In genomic region chr20:17961600-17961965, GRCh38 we compare ENCODE assay signal across 8 cellular contexts. TPM values are rescaled to one million over a fixed set of nuclear protein-coding genes. Genes with fewer than 3 reads are reported as not detected.
DNase-seq lines count a peak whose midpoint lies in the region; ATAC-seq, FAIRE-seq and TF ChIP-seq lines count a peak whose summit lies in the region.
"Had no signal": no experiment of that assay in that cellular context is flagged by ENCODE, and none has a peak within 500 bp of the region (broad histone marks: within the 10 kb centered on the region; RNA-seq: fewer than 3 reads in every experiment).

No MANE protein-coding gene starts in this region.

- CTCF ChIA-PET in HCT116 (lab: Charles Lee): no interaction called here

- H3K27me3 Mint-ChIP-seq in T-helper 17 cell: no peaks in the 10 kb centered on the region

- H3K36me3 ChIP-seq in HCT116 (ENCODE audit: control insufficient read depth in 1 of 2, insufficient read depth in 2 of 2, low read length in 2 of 2): peaks cover 6 to 37% of the 10 kb centered on the region in 2 experiments
- no peaks in the 10 kb centered on the region for H3K36me3 ChIP-seq in fibroblast of lung (ENCODE audit: control insufficient read depth, insufficient read depth, low read length)
- no peaks in the 10 kb centered on the region for H3K36me3 ChIP-seq in small intestine (ENCODE audit: control insufficient read depth in 2 of 2, insufficient read depth in 2 of 2, low read length in 2 of 2)

- H3K4me1 Mint-ChIP-seq in T-helper 17 cell: peaks cover 66% of the 10 kb centered on the region

- peak overlapping the region; percentile 97 for H3K27ac Mint-ChIP-seq in T-helper 17 cell

- BruUV-seq in HCT116 (replicated peaks; lab: Mats Ljungman, UMichigan): no TSS peak

- peak overlapping the region; percentile 71 for H3K4me3 Mint-ChIP-seq in T-helper 17 cell

- no peak overlapping the region for H3K4me3 ChIP-seq in HCT116 (replicated peaks in 1 of 2; ENCODE audit: low read depth in 1 of 2, low read length in 2 of 2)
- H3K4me3 ChIP-seq in fibroblast of lung (replicated peaks in 1 of 4; ENCODE audit: control extremely low read depth in 1 of 4, insufficient read depth in 1 of 4, low read depth in 3 of 4, low read length in 4 of 4): peak overlapping the region in 2 of 4 experiments; percentile 30 to 41
- no peak overlapping the region for H3K4me3 ChIP-seq in small intestine (ENCODE audit: low read depth in 1 of 2, low read length in 2 of 2)

- H3K27me3 ChIP-seq in HCT116 (ENCODE audit: insufficient read depth, low read length) (no peaks in the 10 kb centered on the region), fibroblast of lung (ENCODE audit: control insufficient read depth, insufficient read depth, low read length) (no peaks in the 10 kb centered on the region), small intestine (ENCODE audit: control insufficient read depth in 2 of 2, insufficient read depth in 2 of 2, low read length in 2 of 2) (no peaks in the 10 kb centered on the region)

- no peak for FAIRE-seq in small intestine (lab: Jason Lieb, UNC)

- H3K27ac ChIP-seq in HCT116 (ENCODE audit: low read depth, low read length) (no peak overlapping the region), fibroblast of lung (ENCODE audit: insufficient read depth, low read length) (peak overlapping the region; percentile 41), small intestine (ENCODE audit: low read depth in 1 of 2, low read length in 1 of 2) (peak overlapping the region; percentile 32 to 41)

- H3K9me3 ChIP-seq in HCT116 (ENCODE audit: control insufficient read depth in 1 of 2, insufficient read depth in 1 of 2, low read depth in 1 of 2, low read length in 2 of 2) (no peaks in the 10 kb centered on the region), T-helper 17 cell (ENCODE audit: control insufficient read depth, low read length, poor library complexity, severe bottlenecking) (no peaks in the 10 kb centered on the region), fibroblast of lung (ENCODE audit: control insufficient read depth, insufficient read depth, low read depth, low read length) (no peaks in the 10 kb centered on the region), small intestine (ENCODE audit: control insufficient read depth, low read depth) (no peaks in the 10 kb centered on the region)

- H4K20me1 ChIP-seq in HCT116 (ENCODE audit: insufficient read depth): peaks cover 70% of the 10 kb centered on the region; the same call in 1 of the 2 replicates
- peaks cover 2% of the 10 kb centered on the region for H4K20me1 ChIP-seq in fibroblast of lung (ENCODE audit: control insufficient read depth, extremely low read depth, insufficient read depth, low read length)

- RAD21 ChIA-PET in HCT116 (lab: Charles Lee; ENCODE audit: low non-redundant PET in 1 of 2, low total read pairs in 2 of 2, uncharacterized antibody in 2 of 2, unreplicated experiment in 2 of 2): no interaction called here

- TF ChIP-seq POLR2A in HCT116 (IDR thresholded peaks at IDR 0.05; ENCODE audit: borderline replicate concordance, extremely low read depth, insufficient read depth, insufficient read length): no peak

- WGBS in small intestine, 3 donors: 3 to 36% (median 16%) methylated on average over 1 of the region's 1 CpG

- peaks cover 16 to 57% of the 10 kb centered on the region in 2 experiments for H3K4me1 ChIP-seq in HCT116 (ENCODE audit: control insufficient read depth in 1 of 2, insufficient read depth in 2 of 2, low read length in 2 of 2)
- peaks cover 29% of the 10 kb centered on the region for H3K4me1 ChIP-seq in fibroblast of lung (ENCODE audit: control insufficient read depth, extremely low read depth, insufficient read depth, low read length)
- peaks cover 21 to 38% of the 10 kb centered on the region in 2 donors for H3K4me1 ChIP-seq in small intestine (ENCODE audit: control insufficient read depth in 2 of 2, insufficient read depth in 1 of 2, low read depth in 1 of 2, low read length in 1 of 2)

- H2AFZ ChIP-seq in HCT116 (ENCODE audit: low read depth, low read length, poor library complexity, severe bottlenecking) (no peak overlapping the region), fibroblast of lung (ENCODE audit: low read length) (no peak overlapping the region)

- H3K79me2 ChIP-seq in HCT116 (ENCODE audit: insufficient read depth, low read length) (peaks cover 100% of the 10 kb centered on the region), fibroblast of lung (ENCODE audit: control insufficient read depth, insufficient read depth, low read length) (peaks cover 100% of the 10 kb centered on the region)

- no peak for ATAC-seq in HCT116
- no peak for ATAC-seq in T-helper 17 cell
- no peak for ATAC-seq in GM19035 (IDR thresholded peaks at IDR 0.05; ENCODE audit: unreplicated experiment)

- no peaks in the 10 kb centered on the region for H3K9me2 ChIP-seq in HCT116 (ENCODE audit: insufficient read depth)

- no peak for DNase-seq in HCT116 (ENCODE audit: low read depth, low spot score)
- no peak for DNase-seq in T-helper 17 cell
- no peak for DNase-seq in fibroblast of lung (ENCODE audit: low read depth in 2 of 2)
- DNase-seq in small intestine: no peak
- no peak for DNase-seq in NCI-H1417 (lab: John Stamatoyannopoulos, UW)
- DNase-seq in NCI-H2196 treated with DMSO at 0.1 percent for 48 hours (lab: John Stamatoyannopoulos, UW; ENCODE audit: unreplicated experiment): no peak
- DNase-seq: NCI-H524 had no signal

- H3K36me3 Mint-ChIP-seq in T-helper 17 cell (ENCODE audit: low read depth): peaks cover 2% of the 10 kb centered on the region

- H3K9ac ChIP-seq in HCT116 (ENCODE audit: low read length) (0 out of 2 replicates have a peak overlapping the region, but pooled peaks have one; percentile 1), fibroblast of lung (ENCODE audit: insufficient read depth, low read length) (no peak overlapping the region)

- TF ChIP-seq RAD21 in HCT116 (IDR thresholded peaks at IDR 0.05; ENCODE audit: low read depth): no peak

- POLR2A ChIA-PET in HCT116 (lab: Charles Lee): no interaction called here

- TF ChIP-seq CTCF in HCT116 (IDR thresholded peaks at IDR 0.05 in 2 of 3, conservative IDR thresholded peaks at IDR 0.05 in 1 of 3; ENCODE audit: borderline replicate concordance in 1 of 3, insufficient read depth in 1 of 3, low read depth in 2 of 3, low read length in 2 of 3) (no peak), fibroblast of lung (conservative IDR thresholded peaks at IDR 0.05 in 1 of 2, IDR thresholded peaks at IDR 0.05 in 1 of 2; ENCODE audit: low read depth in 1 of 2, low read length in 2 of 2) (no peak)

- no peak overlapping the region for H3K4me2 ChIP-seq in HCT116 (ENCODE audit: low read length)
- peak overlapping the region; percentile 69 for H3K4me2 ChIP-seq in fibroblast of lung (ENCODE audit: extremely low read depth, insufficient read depth, low read length)

- intact Hi-C loops in HCT116 (cut with micrococcal nuclease): loop anchor here (10.0 kb wide), 1 partner anchor 313 kb away; no protein-coding TSS in a partner anchor

TF ChIP-seq in HCT116, 20 proteins besides CTCF, POLR2A, EP300 and RAD21 (continues in another document):
- no peak for TF ChIP-seq TCF7L2 (IDR thresholded peaks at IDR 0.05; ENCODE audit: borderline replicate concordance, extremely low read depth, insufficient read depth, insufficient read length)
- no peak for TF ChIP-seq SP1 (IDR thresholded peaks at IDR 0.05; ENCODE audit: low read depth)
- no peak for TF ChIP-seq SIN3A (IDR thresholded peaks at IDR 0.05; ENCODE audit: low read depth)
- no peak for TF ChIP-seq EGR1 (IDR thresholded peaks at IDR 0.05; ENCODE audit: low read depth)
- TF ChIP-seq ZFX (IDR thresholded peaks at IDR 0.05): no peak
- no peak for TF ChIP-seq JUND (IDR thresholded peaks at IDR 0.05)
- TF ChIP-seq ELF1 (IDR thresholded peaks at IDR 0.05; ENCODE audit: borderline replicate concordance, low read depth): no peak
- no peak for TF ChIP-seq ZNF274 (IDR thresholded peaks at IDR 0.05; ENCODE audit: low read depth, low read length)
- TF ChIP-seq YY1 (IDR thresholded peaks at IDR 0.05; ENCODE audit: extremely low read depth, insufficient replicate concordance, low read depth, low read length): no peak
- TF ChIP-seq CBX3 (IDR thresholded peaks at IDR 0.05; ENCODE audit: low read depth): no peak
- TF ChIP-seq EZH2 (IDR thresholded peaks at IDR 0.05): no peak
- no peak for TF ChIP-seq MAX (IDR thresholded peaks at IDR 0.05)
- TF ChIP-seq ZBTB33 (IDR thresholded peaks at IDR 0.05; ENCODE audit: extremely low read depth, insufficient replicate concordance, low read length): no peak
- TF ChIP-seq FOSL1 (IDR thresholded peaks at IDR 0.05; ENCODE audit: low read depth): no peak

RNA-seq across cellular contexts. Expression of gene SNX5, which starts 7.0 kb away (rescaled TPM):
- total RNA-seq in HCT116 (2021; ENCODE audit: unreplicated experiment) (159 TPM), T-helper 17 cell (10 to 100 TPM; 63.8 to 71.5 TPM), fibroblast of lung (122 and 127 TPM in 2 replicates)
- polyA plus RNA-seq in HCT116 (2012): 85.0 and 93.2 TPM in 2 replicates
- polyA plus RNA-seq in fibroblast of lung (73.5 and 76.7 TPM in 2 replicates), small intestine (10 to 100 TPM; 67.8 to 79.4 (median 78.7) TPM)
- polyA plus RNA-seq in fibroblast of lung (2012): 67.1 and 74.4 TPM in 2 replicates
- 28.0 and 31.7 TPM in 2 replicates for polyA minus RNA-seq in fibroblast of lung (ENCODE audit: low replicate concordance)

RNA-seq across cellular contexts. Expression of gene MGME1, which starts 7.2 kb away (rescaled TPM):
- total RNA-seq in HCT116 (2021; ENCODE audit: unreplicated experiment) (37.1 TPM), T-helper 17 cell (10 to 100 TPM; 10.6 to 10.9 TPM), fibroblast of lung (5.4 and 11.9 TPM in 2 replicates)
- 20.1 and 25.3 TPM in 2 replicates for polyA plus RNA-seq in HCT116 (2012)
- polyA plus RNA-seq in fibroblast of lung (11.5 and 11.7 TPM in 2 replicates), small intestine (10 to 100 TPM; 10.5 to 14.1 (median 13.8) TPM)
- 9.5 and 11.8 TPM in 2 replicates for polyA plus RNA-seq in fibroblast of lung (2012)
- 2.3 TPM in 1 of 2 replicates, not detected in the other for polyA minus RNA-seq in fibroblast of lung (ENCODE audit: low replicate concordance)
